19 cellular contexts compared by ENCODE assay signal in genomic region chr5:50836356-50836755, GRCh38.
"Had no signal": no experiment of that assay in that cellular context is flagged by ENCODE, and none has a peak within 500 bp of the region (broad histone marks: within the 10 kb centered on the region; RNA-seq: fewer than 3 reads in every experiment).

No MANE protein-coding gene starts in this region.

- H3K4me3 ChIP-seq: colonic mucosa, psoas muscle, right lobe of liver, tibial nerve, upper lobe of right lung, vagina had no signal

- H3K4me1 Mint-ChIP-seq: endodermal cell; stimulated activated memory B cell treated with anti-CD40 and anti-IgM and Interleukin-4, amounts not matched to agents 10 μg/mL and 1 μg/mL and 100 μg/mL, for 72 hours had no signal

- H3K9me3 Mint-ChIP-seq: endodermal cell; naive thymus-derived CD4-positive, alpha-beta T cell; stimulated activated memory B cell treated with anti-CD40 and anti-IgM and Interleukin-4, amounts not matched to agents 10 μg/mL and 1 μg/mL and 100 μg/mL, for 72 hours; stimulated activated naive CD8-positive, alpha-beta T cell treated with anti-CD3 and anti-CD28 coated beads, Interleukin-15, Interleukin-2, amounts not matched to agents 100 ng/mL and 50 ng/mL, for 24 hours had no signal

- H3K4me3 Mint-ChIP-seq: endodermal cell; naive thymus-derived CD4-positive, alpha-beta T cell; stimulated activated memory B cell treated with anti-CD40 and anti-IgM and Interleukin-4, amounts not matched to agents 10 μg/mL and 1 μg/mL and 100 μg/mL, for 72 hours; stimulated activated naive CD8-positive, alpha-beta T cell treated with anti-CD3 and anti-CD28 coated beads, Interleukin-15, Interleukin-2, amounts not matched to agents 100 ng/mL and 50 ng/mL, for 24 hours had no signal

- ATAC-seq: foreskin keratinocyte; naive thymus-derived CD4-positive, alpha-beta T cell; psoas muscle; right lobe of liver; stimulated activated memory B cell treated with anti-CD40 and anti-IgM and Interleukin-4, amounts not matched to agents 10 μg/mL and 1 μg/mL and 100 μg/mL, for 72 hours; upper lobe of right lung had no signal

- H3K36me3 ChIP-seq: colonic mucosa had no signal

- DNase-seq: colonic mucosa; dermis blood vessel endothelial cell; endodermal cell; erythroblast; foreskin keratinocyte; kidney glomerular epithelial cell; naive thymus-derived CD4-positive, alpha-beta T cell; occipital lobe; psoas muscle; retina; right lobe of liver; stimulated activated CD4-positive, alpha-beta T cell treated with anti-CD3 and anti-CD28 coated beads, Interleukin-4, amount 100 ng/mL, for 1 hour; stimulated activated CD8-positive, alpha-beta memory T cell treated with anti-CD3 and anti-CD28 coated beads, Interleukin-4, amount 100 ng/mL, for 48 hours; upper lobe of right lung had no signal

- H3K27ac ChIP-seq: colonic mucosa, foreskin keratinocyte, parathyroid adenoma, psoas muscle, right lobe of liver, tibial nerve, upper lobe of right lung, vagina had no signal

- H3K27me3 ChIP-seq: colonic mucosa, foreskin keratinocyte, right lobe of liver, tibial nerve, upper lobe of right lung, vagina had no signal

- H3K27me3 Mint-ChIP-seq: naive thymus-derived CD4-positive, alpha-beta T cell; stimulated activated memory B cell treated with anti-CD40 and anti-IgM and Interleukin-4, amounts not matched to agents 10 μg/mL and 1 μg/mL and 100 μg/mL, for 72 hours; stimulated activated naive CD8-positive, alpha-beta T cell treated with anti-CD3 and anti-CD28 coated beads, Interleukin-15, Interleukin-2, amounts not matched to agents 100 ng/mL and 50 ng/mL, for 24 hours had no signal

- H3K4me1 ChIP-seq: colonic mucosa, foreskin keratinocyte, psoas muscle, right lobe of liver, tibial nerve, upper lobe of right lung, vagina had no signal

- H3K9me3 ChIP-seq: colonic mucosa, psoas muscle, right lobe of liver, tibial nerve, upper lobe of right lung, vagina had no signal

- H3K27ac Mint-ChIP-seq: endodermal cell; stimulated activated memory B cell treated with anti-CD40 and anti-IgM and Interleukin-4, amounts not matched to agents 10 μg/mL and 1 μg/mL and 100 μg/mL, for 72 hours; stimulated activated naive CD8-positive, alpha-beta T cell treated with anti-CD3 and anti-CD28 coated beads, Interleukin-15, Interleukin-2, amounts not matched to agents 100 ng/mL and 50 ng/mL, for 24 hours had no signal
